In genomic region chr1:24891367-24891766, GRCh38 we compare ENCODE assay signal across 1 cellular context. TPM values are rescaled to one million over a fixed set of nuclear protein-coding genes. Genes with fewer than 3 reads are reported as not detected.
"Had no signal": no experiment of that assay in that cellular context is flagged by ENCODE, and none has a peak within 500 bp of the region (broad histone marks: within the 10 kb centered on the region; RNA-seq: fewer than 3 reads in every experiment).

No MANE protein-coding gene starts in this region.

RNA-seq across cellular contexts. Expression of gene RUNX3, which starts 38.7 kb away (rescaled TPM):
- total RNA-seq: cardiac muscle cell had no signal
- polyA plus RNA-seq: cardiac muscle cell had no signal
